In the genomic region with DNA sequence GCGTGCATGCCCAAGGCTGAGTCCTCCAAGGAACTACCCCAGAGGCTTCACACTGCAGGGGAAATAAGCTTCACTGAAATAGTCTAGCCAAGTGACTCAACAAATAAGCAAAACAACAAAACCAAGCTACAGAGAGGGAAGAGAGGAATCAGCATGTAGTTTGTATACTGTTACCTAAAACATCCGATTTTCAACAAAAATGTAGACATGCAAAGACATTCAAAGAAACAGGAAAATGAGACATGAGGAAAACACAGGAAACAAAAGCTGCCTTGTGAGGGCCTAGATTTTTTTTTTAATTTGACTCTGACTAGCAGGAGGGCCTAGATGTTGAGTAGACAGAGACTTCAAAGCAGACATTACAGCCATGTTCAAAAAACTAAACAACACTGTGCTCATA, we compare ENCODE assay signal across 1 cellular context.
TF ChIP-seq lines count a peak whose summit lies in the region.

No MANE protein-coding gene starts in this region.

TF ChIP-seq in HepG2, 621 proteins besides CTCF, POLR2A, EP300 and RAD21 (continued from another document):
- TF ChIP-seq EHMT2 (IDR thresholded peaks at IDR 0.05; ENCODE audit: borderline replicate concordance, low read depth, low read length) (no peak), PAX8 (CRISPR knock-in tag; IDR thresholded peaks at IDR 0.05; ENCODE audit: borderline replicate concordance) (no peak), RXRA (CRISPR knock-in tag; IDR thresholded peaks at IDR 0.05) (no peak), CREM (IDR thresholded peaks at IDR 0.05) (no peak), CREM (CRISPR knock-in tag; IDR thresholded peaks at IDR 0.05) (no peak), ZNF350 (CRISPR knock-in tag; IDR thresholded peaks at IDR 0.05; ENCODE audit: borderline replicate concordance, low read depth) (no peak)
